12 cellular contexts compared by ENCODE assay signal in the genomic region with DNA sequence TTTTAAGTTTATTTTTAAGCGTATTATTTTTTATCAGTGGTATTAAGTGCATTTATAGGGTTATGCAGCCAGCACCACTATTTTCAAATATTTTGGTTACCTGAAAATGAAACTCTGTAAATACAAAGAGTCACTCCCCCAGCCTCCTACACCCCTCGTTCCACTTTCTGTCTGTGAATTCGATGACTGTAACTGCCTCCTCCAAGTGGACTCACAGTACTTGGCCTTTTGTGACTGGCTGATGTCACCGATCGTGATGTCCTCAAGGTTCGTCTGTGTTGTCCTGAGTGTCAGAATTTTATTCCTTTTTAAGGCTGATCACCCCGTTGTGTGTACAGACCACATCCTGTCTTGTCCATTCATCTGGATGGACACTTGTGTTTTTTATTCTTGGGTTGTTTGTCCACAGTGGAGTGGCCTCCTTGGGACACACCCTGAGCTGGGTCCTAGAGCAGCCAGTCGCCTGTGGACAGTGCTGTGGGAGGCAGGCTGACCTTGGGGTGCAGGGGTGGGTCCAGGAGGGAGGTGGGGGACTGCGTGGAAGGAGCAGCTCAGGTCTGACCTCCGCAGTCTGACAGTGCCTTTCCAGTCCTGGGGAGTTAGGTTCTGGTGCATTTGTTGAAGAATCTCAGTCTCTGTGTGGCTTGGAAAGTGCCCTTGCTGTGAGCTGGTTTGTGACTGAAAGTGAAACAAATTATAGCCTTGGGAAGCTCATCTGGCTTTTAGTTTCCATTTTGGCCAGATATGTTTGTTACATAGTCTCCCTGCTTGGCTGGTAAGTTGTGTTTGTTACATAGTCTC. TPM values are rescaled to one million over a fixed set of nuclear protein-coding genes. Genes with fewer than 3 reads are reported as not detected.
DNase-seq lines count a peak whose midpoint lies in the region; ATAC-seq and TF ChIP-seq lines count a peak whose summit lies in the region.
"Had no signal": no experiment of that assay in that cellular context is flagged by ENCODE, and none has a peak within 500 bp of the region (broad histone marks: within the 10 kb centered on the region; RNA-seq: fewer than 3 reads in every experiment).

No MANE protein-coding gene starts in this region.

- H3K4me3 Mint-ChIP-seq in CD4-positive, alpha-beta memory T cell = peak overlapping the region in 3 of 8 donors; percentile 5 to 48 (median 16)

- no peak for TF ChIP-seq POLR2A in body of pancreas (IDR thresholded peaks at IDR 0.05)

- peaks cover 48 to 63% of the 10 kb centered on the region in 2 donors for H3K36me3 Mint-ChIP-seq in CD4-positive, alpha-beta memory T cell

- H3K9me3 Mint-ChIP-seq in CD4-positive, alpha-beta memory T cell = no peaks in the 10 kb centered on the region

- H3K27ac Mint-ChIP-seq in CD4-positive, alpha-beta memory T cell = peak overlapping the region in 6 of 7 donors; percentile 4 to 87 (median 67)

- TF ChIP-seq CTCF in colonic mucosa (IDR thresholded peaks at IDR 0.05) = no peak
- no peak for TF ChIP-seq CTCF in body of pancreas (IDR thresholded peaks at IDR 0.05)

- POLR2A ChIA-PET in CD4-positive, alpha-beta memory T cell (lab: Charles Lee; ENCODE audit: partially characterized antibody) = no interaction called here

- H3K27me3 ChIP-seq in CD4-positive, alpha-beta memory T cell (ENCODE audit: insufficient read depth, low read length) = no peaks in the 10 kb centered on the region
- no peaks in the 10 kb centered on the region for H3K27me3 ChIP-seq in colonic mucosa
- H3K27me3 ChIP-seq in body of pancreas = no peaks in the 10 kb centered on the region

- 83% methylated on average over 10 of the region's 10 CpGs for WGBS in body of pancreas, 2 donors

- no peaks in the 10 kb centered on the region for H3K9me3 ChIP-seq in CD4-positive, alpha-beta memory T cell (ENCODE audit: control insufficient read depth in 1 of 2, low read length in 2 of 2)
- no peaks in the 10 kb centered on the region for H3K9me3 ChIP-seq in colonic mucosa
- H3K9me3 ChIP-seq in body of pancreas = no peaks in the 10 kb centered on the region

- ATAC-seq in GM19395 (IDR thresholded peaks at IDR 0.05; ENCODE audit: unreplicated experiment) = peak; percentile 78
- ATAC-seq in HG03108 (IDR thresholded peaks at IDR 0.05; ENCODE audit: unreplicated experiment) = peak; percentile 75
- ATAC-seq in body of pancreas = no peak

- peaks cover 44% of the 10 kb centered on the region for H3K36me3 ChIP-seq in CD4-positive, alpha-beta memory T cell (ENCODE audit: insufficient read depth, low read length)
- peaks cover 12% of the 10 kb centered on the region for H3K36me3 ChIP-seq in colonic mucosa
- peaks cover 10 to 14% of the 10 kb centered on the region in 2 donors for H3K36me3 ChIP-seq in body of pancreas (replicated peaks in 1 of 2; ENCODE audit: insufficient read depth in 1 of 2, low read depth in 2 of 2)

- DNase-seq in CD4-positive, alpha-beta memory T cell = no peak
- DNase-seq in colonic mucosa (no peak), dedifferentiated amniotic fluid mesenchymal stem cell (ENCODE audit: extremely low spot score) (no peak), body of pancreas (no peak)
- no peak for DNase-seq in stimulated activated CD4-positive, alpha-beta T cell treated with anti-CD3 and anti-CD28 coated beads, Interleukin-15, amount 100 ng/mL, for 24 hours
- DNase-seq in stimulated activated CD4-positive, alpha-beta T cell treated with anti-CD3 and anti-CD28 coated beads, Interleukin-1b, Interleukin-23, amount 100 ng/mL, for 48 hours = no peak
- DNase-seq: IMR-90; stimulated activated naive CD4-positive, alpha-beta T cell treated with Interleukin-2 at 50 U/mL for 16 hours had no signal

- H3K4me1 ChIP-seq in CD4-positive, alpha-beta memory T cell (ENCODE audit: insufficient read depth, low read length) = peaks cover 24% of the 10 kb centered on the region
- H3K4me1 ChIP-seq in colonic mucosa (no peaks in the 10 kb centered on the region), body of pancreas (no peaks in the 10 kb centered on the region)

- CTCF ChIA-PET in CD4-positive, alpha-beta memory T cell (lab: Charles Lee; ENCODE audit: partially characterized antibody) = no interaction called here

- H3K27me3 Mint-ChIP-seq in CD4-positive, alpha-beta memory T cell = no peaks in the 10 kb centered on the region

- peaks cover 26 to 53% (median 35%) of the 10 kb centered on the region in 4 donors for H3K4me1 Mint-ChIP-seq in CD4-positive, alpha-beta memory T cell

- no peak overlapping the region for H3K9ac ChIP-seq in colonic mucosa (ENCODE audit: low read depth in 2 of 2, low read length in 2 of 2)

- no peak overlapping the region for H3K4me3 ChIP-seq in CD4-positive, alpha-beta memory T cell (ENCODE audit: low read length in 2 of 2)
- H3K4me3 ChIP-seq in colonic mucosa (no peak overlapping the region), body of pancreas (no peak overlapping the region)

- no peak overlapping the region for H3K27ac ChIP-seq in CD4-positive, alpha-beta memory T cell (ENCODE audit: low read depth, low read length)
- peak overlapping the region; percentile 44 for H3K27ac ChIP-seq in colonic mucosa
- H3K27ac ChIP-seq in body of pancreas = no peak overlapping the region

- intact Hi-C loops in CD4-positive, alpha-beta memory T cell (cut with micrococcal nuclease) = no loop called here
- intact Hi-C loops in colonic mucosa (cut with DNase I) (no loop called here), body of pancreas (cut with DNase I) (no loop called here)

RNA-seq across cellular contexts. Expression of a gene that starts 6.9 kb away (rescaled TPM):
- total RNA-seq in CD4-positive, alpha-beta memory T cell = 10 to 100 TPM; 64.8 to 65.4 TPM
- 10 to 100 TPM; 32.6 to 37.0 TPM for polyA plus RNA-seq in CD4-positive, alpha-beta memory T cell
- total RNA-seq in colonic mucosa (10 to 100 TPM; 31.2 to 59.5 TPM), body of pancreas (10 to 100 TPM; 22.8 to 83.7 TPM)

RNA-seq across cellular contexts. Expression of a gene that starts 21.8 kb away (rescaled TPM):
- 1 to 10 TPM; 9.1 to 9.5 TPM for total RNA-seq in CD4-positive, alpha-beta memory T cell
- 10 to 100 TPM in 1 of 2 donors, 1 to 10 TPM in 1; 7.6 to 10.3 TPM for polyA plus RNA-seq in CD4-positive, alpha-beta memory T cell
- total RNA-seq in colonic mucosa (1 to 10 TPM; 3.5 to 5.8 TPM), body of pancreas (1 to 10 TPM; 8.3 to 9.6 TPM)

RNA-seq across cellular contexts. Expression of a gene that starts 23.6 kb away (rescaled TPM):
- total RNA-seq in CD4-positive, alpha-beta memory T cell = not detected
- polyA plus RNA-seq in CD4-positive, alpha-beta memory T cell = under 1 TPM; 0.14 to 0.26 TPM
- total RNA-seq in colonic mucosa (not detected), body of pancreas (not detected)
- total RNA-seq: T-helper 2 cell treated with Interferon-gamma antibody and Interleukin-4, amounts not matched to agents 100 ng/mL and 5 ng/mL, for 36 hours had no signal

RNA-seq across cellular contexts. Expression of a gene that starts 27.7 kb away (rescaled TPM):
- total RNA-seq in CD4-positive, alpha-beta memory T cell = 10 to 100 TPM; 29.7 to 30.6 TPM
- 100 to 1,000 TPM in 1 of 2 donors, 10 to 100 TPM in 1; 81.4 to 117 TPM for polyA plus RNA-seq in CD4-positive, alpha-beta memory T cell
- total RNA-seq in colonic mucosa = 100 to 1,000 TPM; 188 to 214 TPM
- total RNA-seq in body of pancreas = 10 to 100 TPM; 44.4 to 71.9 TPM

RNA-seq across cellular contexts. Expression of a gene that starts 43.0 kb away (rescaled TPM):
- 10 to 100 TPM; 17.1 to 18.1 TPM for total RNA-seq in CD4-positive, alpha-beta memory T cell
- 10 to 100 TPM; 15.6 to 16.3 TPM for polyA plus RNA-seq in CD4-positive, alpha-beta memory T cell
- 10 to 100 TPM; 16.9 to 23.3 TPM for total RNA-seq in colonic mucosa
- 10 to 100 TPM; 12.5 to 16.1 TPM for total RNA-seq in body of pancreas
- polyA plus RNA-seq: neural cell had no signal
